ENCODE assay signal across 15 cellular contexts in the genomic region with DNA sequence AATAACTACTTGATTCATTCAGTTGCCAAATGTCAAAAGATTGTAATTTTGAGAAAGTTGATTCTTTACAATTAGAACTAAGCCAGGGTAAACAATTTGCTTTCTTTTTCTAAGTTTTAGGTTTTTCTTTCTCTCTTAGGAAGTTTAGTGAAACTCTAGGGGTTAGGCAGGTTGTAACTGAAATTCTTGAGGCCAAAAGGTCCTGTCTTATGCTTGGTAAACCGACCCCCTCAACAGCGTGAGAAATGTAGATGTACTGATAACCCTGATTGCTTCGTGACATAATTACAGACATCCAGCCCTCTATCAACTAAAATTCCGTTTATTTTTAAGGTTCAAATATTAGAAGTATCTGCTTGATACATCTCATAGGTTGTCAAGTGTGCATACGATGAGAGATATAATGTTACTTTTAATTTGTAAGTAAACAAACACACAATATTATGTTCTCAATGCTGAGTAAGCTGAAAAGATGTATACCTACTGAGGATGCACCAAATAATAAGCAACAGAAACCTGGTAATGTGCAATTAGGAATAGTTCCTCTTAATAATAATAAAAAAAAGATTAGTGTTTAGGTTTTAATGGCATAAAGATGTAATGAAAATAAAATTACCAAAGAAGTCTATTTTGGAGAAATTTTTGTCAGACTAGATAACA.
"Had no signal": no experiment of that assay in that cellular context is flagged by ENCODE, and none has a peak within 500 bp of the region (broad histone marks: within the 10 kb centered on the region; RNA-seq: fewer than 3 reads in every experiment).

No MANE protein-coding gene starts in this region.

- H3K27me3 Mint-ChIP-seq: activated CD8-positive, alpha-beta T cell treated with anti-CD3 and anti-CD28 coated beads for 36 hours had no signal

- H3K27ac Mint-ChIP-seq: activated naive CD4-positive, alpha-beta T cell treated with anti-CD3 and anti-CD28 coated beads for 36 hours had no signal

- H3K9me3 Mint-ChIP-seq: activated CD8-positive, alpha-beta T cell treated with anti-CD3 and anti-CD28 coated beads for 36 hours; activated naive CD4-positive, alpha-beta T cell treated with anti-CD3 and anti-CD28 coated beads for 36 hours had no signal

- ATAC-seq: activated CD8-positive, alpha-beta T cell treated with anti-CD3 and anti-CD28 coated beads for 36 hours; gastrocnemius medialis; heart right ventricle; left lobe of liver; stimulated activated naive CD8-positive, alpha-beta T cell treated with anti-CD3 and anti-CD28 coated beads, Interleukin-15, Interleukin-2, amounts not matched to agents 100 U/mL and 50 U/mL, for 24 hours; upper lobe of right lung had no signal

- H3K36me3 ChIP-seq: adrenal gland, colonic mucosa, gastrocnemius medialis, heart right ventricle, upper lobe of right lung had no signal

- H3K4me1 ChIP-seq: colonic mucosa, gastrocnemius medialis had no signal

- H3K9me3 ChIP-seq: adrenal gland, colonic mucosa, gastrocnemius medialis, heart right ventricle, upper lobe of right lung had no signal

- H3K27ac ChIP-seq: adrenal gland, colonic mucosa, gastrocnemius medialis, heart right ventricle, upper lobe of right lung had no signal

- FAIRE-seq: endothelial cell of umbilical vein had no signal

- H3K27me3 ChIP-seq: adrenal gland, colonic mucosa, gastrocnemius medialis, heart right ventricle, upper lobe of right lung had no signal

- H3K4me3 ChIP-seq: adrenal gland, colonic mucosa, gastrocnemius medialis, heart right ventricle, upper lobe of right lung had no signal

- DNase-seq: activated CD8-positive, alpha-beta T cell treated with anti-CD3 and anti-CD28 coated beads for 36 hours; activated naive CD4-positive, alpha-beta T cell treated with anti-CD3 and anti-CD28 coated beads for 36 hours; adrenal gland; caudate nucleus; colonic mucosa; gastrocnemius medialis; heart right ventricle; islet precursor cell; mesenchymal stem cell; stimulated activated CD4-positive, alpha-beta T cell treated with anti-CD3 and anti-CD28 coated beads, Interleukin-4, amount 100 ng/mL, for 1 hour; stimulated activated CD8-positive, alpha-beta memory T cell treated with anti-CD3 and anti-CD28 coated beads, Interleukin-4, amount 100 ng/mL, for 48 hours; stimulated activated naive CD8-positive, alpha-beta T cell treated with anti-CD3 and anti-CD28 coated beads, Interleukin-15, Interleukin-2, amounts not matched to agents 100 U/mL and 50 U/mL, for 24 hours; upper lobe of right lung had no signal

- H3K4me3 Mint-ChIP-seq: activated CD8-positive, alpha-beta T cell treated with anti-CD3 and anti-CD28 coated beads for 36 hours; activated naive CD4-positive, alpha-beta T cell treated with anti-CD3 and anti-CD28 coated beads for 36 hours had no signal
